Comparison of ENCODE assay signal across 7 cellular contexts in genomic region chrX:56728752-56729151, GRCh38. TPM values are rescaled to one million over a fixed set of nuclear protein-coding genes. Genes with fewer than 3 reads are reported as not detected.
DNase-seq lines count a peak whose midpoint lies in the region; ATAC-seq, FAIRE-seq and TF ChIP-seq lines count a peak whose summit lies in the region.

No MANE protein-coding gene starts in this region.

- TF ChIP-seq CTCF in HFF-Myc (IDR thresholded peaks at IDR 0.05; ENCODE audit: low read depth, low read length, missing control alignments) (no peak), adrenal gland (IDR thresholded peaks at IDR 0.05) (no peak)

- peaks cover 4% of the 10 kb centered on the region for H3K4me1 Mint-ChIP-seq in stimulated activated effector memory CD8-positive, alpha-beta T cell treated with anti-CD3 and anti-CD28 coated beads, Interleukin-12 subunit alpha, Interleukin-12 subunit beta, amount 100 ng/mL, for 72 hours

- 2 to 21% (median 9%) methylated on average over 8 of the region's 8 CpGs for WGBS in adrenal gland, 4 donors

- H3K4me3 ChIP-seq in HFF-Myc (replicated peaks; ENCODE audit: low read depth, low read length), result peak overlapping the region; percentile 66
- H3K4me3 ChIP-seq in adrenal gland, result peak overlapping the region in 1 of 4 donors; percentile 65

- TF ChIP-seq POLR2A in GM12892 (IDR thresholded peaks at IDR 0.05; ENCODE audit: low read depth, low read length), result no peak
- TF ChIP-seq POLR2A in adrenal gland (IDR thresholded peaks at IDR 0.05), result no peak

- peak; percentile 24 for FAIRE-seq in GM12892 (lab: Jason Lieb, UNC)

- peak overlapping the region in 2 of 5 donors; percentile 86 for H3K27ac ChIP-seq in adrenal gland

- peaks cover 17% of the 10 kb centered on the region for H3K36me3 Mint-ChIP-seq in stimulated activated effector memory CD8-positive, alpha-beta T cell treated with anti-CD3 and anti-CD28 coated beads, Interleukin-12 subunit alpha, Interleukin-12 subunit beta, amount 100 ng/mL, for 72 hours

- H3K9me3 Mint-ChIP-seq in stimulated activated effector memory CD8-positive, alpha-beta T cell treated with anti-CD3 and anti-CD28 coated beads, Interleukin-12 subunit alpha, Interleukin-12 subunit beta, amount 100 ng/mL, for 72 hours, result no peaks in the 10 kb centered on the region

- ATAC-seq in stimulated activated effector memory CD8-positive, alpha-beta T cell treated with anti-CD3 and anti-CD28 coated beads, Interleukin-12 subunit alpha, Interleukin-12 subunit beta, amount 100 ng/mL, for 72 hours, result no peak

- no peak for DNase-seq in GM12892 (ENCODE audit: insufficient read length)
- no peak for DNase-seq in HFF-Myc (ENCODE audit: extremely low read depth, low read depth)
- peak; percentile 43 for DNase-seq in NCI-H345 treated with DMSO at 0.1 percent for 48 hours (lab: John Stamatoyannopoulos, UW; ENCODE audit: unreplicated experiment)
- peak; percentile 16 to 57 (median 26) for DNase-seq in adrenal gland
- DNase-seq in iris pigment epithelial cell (ENCODE audit: low read depth), result peak; percentile 26
- no peak for DNase-seq in stimulated activated effector memory CD8-positive, alpha-beta T cell treated with anti-CD3 and anti-CD28 coated beads, Interleukin-12 subunit alpha, Interleukin-12 subunit beta, amount 100 ng/mL, for 72 hours (ENCODE audit: low spot score in 2 of 2)
- no peak for DNase-seq in NK-92 (lab: John Stamatoyannopoulos, UW; ENCODE audit: unreplicated experiment)

- H3K4me1 ChIP-seq in adrenal gland (replicated peaks in 1 of 2), result peaks cover 0 to 11% of the 10 kb centered on the region in 2 donors

- H3K9me3 ChIP-seq in adrenal gland (replicated peaks in 1 of 3), result no peaks in the 10 kb centered on the region

- peak overlapping the region; percentile 79 for H3K4me3 Mint-ChIP-seq in stimulated activated effector memory CD8-positive, alpha-beta T cell treated with anti-CD3 and anti-CD28 coated beads, Interleukin-12 subunit alpha, Interleukin-12 subunit beta, amount 100 ng/mL, for 72 hours

- H3K36me3 ChIP-seq in adrenal gland (replicated peaks in 1 of 2), result no peaks in the 10 kb centered on the region

- peak overlapping the region; percentile 91 for H3K27ac Mint-ChIP-seq in stimulated activated effector memory CD8-positive, alpha-beta T cell treated with anti-CD3 and anti-CD28 coated beads, Interleukin-12 subunit alpha, Interleukin-12 subunit beta, amount 100 ng/mL, for 72 hours

- intact Hi-C loops in adrenal gland (cut with DNase I), result loop anchor here in 1 of 2 donors (10.0 kb wide), 1 partner anchor 444 kb away; no protein-coding TSS in a partner anchor

- H3K27me3 ChIP-seq in adrenal gland, result peaks cover 10% of the 10 kb centered on the region

RNA-seq across cellular contexts. Expression of gene NBDY, which starts 0.3 kb away (rescaled TPM):
- polyA plus RNA-seq in GM12892 (2012; ENCODE audit: missing spikeins), result 31.4 TPM
- total RNA-seq in adrenal gland, result 10 to 100 TPM; 14.7 to 76.5 (median 44.6) TPM
- polyA plus RNA-seq in adrenal gland, result 10 to 100 TPM; 22.4 to 98.5 (median 24.1) TPM

Comparison
In these comparisons a context has a peak if more than half of its experiments do, and no peak if none do; other contexts are left out.
1. DNase-seq: peak in NCI-H345 treated with DMSO at 0.1 percent for 48 hours (single experiment), adrenal gland (7 of 7) and iris pigment epithelial cell (single experiment); none in GM12892 (single experiment), HFF-Myc (single experiment), stimulated activated effector memory CD8-positive, alpha-beta T cell treated with anti-CD3 and anti-CD28 coated beads, Interleukin-12 subunit alpha, Interleukin-12 subunit beta, amount 100 ng/mL, for 72 hours (0 of 2) and NK-92 (single experiment).